ENCODE assay signal across 2 cellular contexts in genomic region chr7:78402096-78402495, GRCh38.
TF ChIP-seq lines count a peak whose summit lies in the region.

No MANE protein-coding gene starts in this region.

TF ChIP-seq in GM23338, 12 proteins besides CTCF, POLR2A, EP300 and RAD21 (continued from another document):
- TF ChIP-seq ZNF331 (CRISPR knock-in tag; IDR thresholded peaks at IDR 0.05; ENCODE audit: low read depth) (no peak), STAT1 (IDR thresholded peaks at IDR 0.05; ENCODE audit: unreplicated experiment) (no peak), EZH2phosphoT487 (IDR thresholded peaks at IDR 0.05; ENCODE audit: unreplicated experiment) (no peak), NANOG (IDR thresholded peaks at IDR 0.05; ENCODE audit: borderline replicate concordance) (no peak), EZH2 (IDR thresholded peaks at IDR 0.05; ENCODE audit: low read depth, unreplicated experiment) (no peak)
TF ChIP-seq in GM23338: peak in this region for 0.

TF ChIP-seq in GM12878, 131 proteins besides CTCF, POLR2A, EP300 and RAD21:
- TF ChIP-seq EZH2 (IDR thresholded peaks at IDR 0.05; ENCODE audit: borderline replicate concordance, control insufficient read depth, low read depth, low read length) (no peak), LARP7 (IDR thresholded peaks at IDR 0.05) (no peak), NR2C2 (IDR thresholded peaks at IDR 0.05; ENCODE audit: borderline replicate concordance, control insufficient read depth, insufficient read length, low read depth) (peak; percentile 32), USF2 (IDR thresholded peaks at IDR 0.05; ENCODE audit: borderline replicate concordance, low read depth, low read length) (no peak)
TF ChIP-seq in GM12878: peak in this region for 1.
